In the genomic region with DNA sequence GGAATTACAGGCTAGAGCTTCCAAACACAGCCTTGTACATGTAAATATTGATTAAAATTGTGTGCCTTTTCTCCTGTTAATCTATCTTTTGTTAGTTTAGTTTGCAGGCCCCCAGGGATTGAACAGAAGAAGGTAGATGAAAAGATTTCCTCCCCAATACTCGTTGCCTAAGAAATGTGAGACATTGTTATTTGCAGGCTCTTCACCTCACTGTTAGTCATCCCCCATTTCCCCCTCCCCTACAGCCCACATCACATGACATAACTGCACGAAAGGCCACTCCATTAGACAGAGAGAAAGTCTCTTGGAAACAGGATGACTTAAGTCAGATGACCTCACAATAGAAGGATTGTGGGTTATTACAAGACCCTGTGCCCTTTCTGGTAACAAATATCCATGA, we compare ENCODE assay signal across 8 cellular contexts. TPM values are rescaled to one million over a fixed set of nuclear protein-coding genes. Genes with fewer than 3 reads are reported as not detected.
DNase-seq lines count a peak whose midpoint lies in the region; FAIRE-seq and TF ChIP-seq lines count a peak whose summit lies in the region.

No MANE protein-coding gene starts in this region.

- no peaks in the 10 kb centered on the region for H3K79me1 ChIP-seq in mesendoderm (ENCODE audit: low read length)

- no peak for FAIRE-seq in bronchial epithelial cell (lab: Jason Lieb, UNC)

- H3K18ac ChIP-seq in mesendoderm (ENCODE audit: low read length): no peak overlapping the region

- no peak overlapping the region for H2BK5ac ChIP-seq in mesendoderm (ENCODE audit: low read length)

- H3K23ac ChIP-seq in mesendoderm (ENCODE audit: low read length): no peak overlapping the region

- H4K8ac ChIP-seq in mesendoderm (ENCODE audit: low read depth, low read length): no peak overlapping the region

- no peak overlapping the region for H3K4me3 Mint-ChIP-seq in activated CD4-positive, alpha-beta memory T cell treated with anti-CD3 and anti-CD28 coated beads, Interleukin-2, amount 10 ng/mL, durations not matched to agents 7 days and 5 days

- no peaks in the 10 kb centered on the region for H3K4me1 Mint-ChIP-seq in activated CD4-positive, alpha-beta memory T cell treated with anti-CD3 and anti-CD28 coated beads, Interleukin-2, amount 10 ng/mL, durations not matched to agents 7 days and 5 days

- H3K4me2 ChIP-seq in mesendoderm (ENCODE audit: low read length): no peak overlapping the region

- H3K27me3 Mint-ChIP-seq in activated CD4-positive, alpha-beta memory T cell treated with anti-CD3 and anti-CD28 coated beads, Interleukin-2, amount 10 ng/mL, durations not matched to agents 7 days and 5 days: no peaks in the 10 kb centered on the region

- no peak overlapping the region for H2BK15ac ChIP-seq in mesendoderm (replicated peaks; ENCODE audit: low read depth)

- H3K9ac ChIP-seq in mesendoderm (ENCODE audit: low read length): no peak overlapping the region

- H3K56ac ChIP-seq in mesendoderm (ENCODE audit: low read length): no peak overlapping the region

- no peaks in the 10 kb centered on the region for H3K4me1 ChIP-seq in mesendoderm (ENCODE audit: control insufficient read depth, low read depth, low read length)
- H3K4me1 ChIP-seq in Peyer's patch: no peaks in the 10 kb centered on the region

- TF ChIP-seq POLR2A in Peyer's patch (IDR thresholded peaks at IDR 0.05): no peak

- H3K27ac ChIP-seq in mesendoderm (ENCODE audit: low read depth, low read length) (no peak overlapping the region), Peyer's patch (no peak overlapping the region)

- TF ChIP-seq CTCF in bronchial epithelial cell (IDR thresholded peaks at IDR 0.05; ENCODE audit: insufficient read depth, low read length, severe bottlenecking) (no peak), Peyer's patch (IDR thresholded peaks at IDR 0.05) (no peak)

- H3K36me3 Mint-ChIP-seq in activated CD4-positive, alpha-beta memory T cell treated with anti-CD3 and anti-CD28 coated beads, Interleukin-2, amount 10 ng/mL, durations not matched to agents 7 days and 5 days (ENCODE audit: low read depth): no peaks in the 10 kb centered on the region

- H3K9me3 Mint-ChIP-seq in activated CD4-positive, alpha-beta memory T cell treated with anti-CD3 and anti-CD28 coated beads, Interleukin-2, amount 10 ng/mL, durations not matched to agents 7 days and 5 days: no peaks in the 10 kb centered on the region

- H2AK5ac ChIP-seq in mesendoderm (ENCODE audit: low read length): no peak overlapping the region

- H3K4ac ChIP-seq in mesendoderm (ENCODE audit: low read depth, low read length): no peak overlapping the region

- H3K79me2 ChIP-seq in mesendoderm (ENCODE audit: control insufficient read depth, insufficient read depth, low read length): no peaks in the 10 kb centered on the region

- H4K5ac ChIP-seq in mesendoderm (ENCODE audit: low read length): no peak overlapping the region

- CTCF ChIA-PET in activated CD4-positive, alpha-beta memory T cell treated with anti-CD3 and anti-CD28 coated beads, Interleukin-2, amount 10 ng/mL, durations not matched to agents 7 days and 5 days (lab: Charles Lee): no interaction called here

- H3K27me3 ChIP-seq in bronchial epithelial cell (ENCODE audit: control insufficient read depth, insufficient read depth, low read length): no peaks in the 10 kb centered on the region
- no peaks in the 10 kb centered on the region for H3K27me3 ChIP-seq in mesendoderm (ENCODE audit: insufficient read depth, low read length, poor library complexity)
- H3K27me3 ChIP-seq in Peyer's patch: no peaks in the 10 kb centered on the region

- DNase-seq in COLO668 (lab: John Stamatoyannopoulos, UW; ENCODE audit: unreplicated experiment) (peak; percentile 14), NCI-H2107 (lab: John Stamatoyannopoulos, UW) (peak; percentile 54), bronchial epithelial cell (ENCODE audit: low read depth) (peak; percentile 93), mesendoderm (peak; percentile 64), Peyer's patch (no peak), RPMI8226 (no peak), NK-92 (lab: John Stamatoyannopoulos, UW; ENCODE audit: unreplicated experiment) (no peak)
- no peak for DNase-seq in activated CD4-positive, alpha-beta memory T cell treated with anti-CD3 and anti-CD28 coated beads, Interleukin-2, amount 10 ng/mL, durations not matched to agents 7 days and 5 days

- WGBS in mesendoderm (ENCODE audit: extremely low coverage, insufficient coverage, low lambda C conversion rate): no CpG with 5 or more reads among the region's 2 CpGs

- no peak overlapping the region for H3K4me3 ChIP-seq in bronchial epithelial cell (ENCODE audit: low read depth, low read length)
- no peak overlapping the region for H3K4me3 ChIP-seq in mesendoderm (ENCODE audit: low read length)
- no peak overlapping the region for H3K4me3 ChIP-seq in Peyer's patch

- POLR2A ChIA-PET in activated CD4-positive, alpha-beta memory T cell treated with anti-CD3 and anti-CD28 coated beads, Interleukin-2, amount 10 ng/mL, durations not matched to agents 7 days and 5 days (lab: Charles Lee): no interaction called here

- H3K9me3 ChIP-seq in Peyer's patch: no peaks in the 10 kb centered on the region

- H3K36me3 ChIP-seq in bronchial epithelial cell (ENCODE audit: control insufficient read depth, insufficient read depth, low read length): no peaks in the 10 kb centered on the region
- no peaks in the 10 kb centered on the region for H3K36me3 ChIP-seq in mesendoderm (ENCODE audit: control insufficient read depth, insufficient read depth, low read length)
- H3K36me3 ChIP-seq in Peyer's patch: no peaks in the 10 kb centered on the region

- H3K27ac Mint-ChIP-seq in activated CD4-positive, alpha-beta memory T cell treated with anti-CD3 and anti-CD28 coated beads, Interleukin-2, amount 10 ng/mL, durations not matched to agents 7 days and 5 days: no peak overlapping the region

- no peak overlapping the region for H2BK120ac ChIP-seq in mesendoderm (ENCODE audit: low read depth, low read length)

RNA-seq across cellular contexts. Expression of a gene that starts 13.3 kb away (rescaled TPM):
- total RNA-seq in bronchial epithelial cell (3.2 and 3.4 TPM in 2 replicates), Peyer's patch (10 to 100 TPM; 19.6 to 40.4 (median 29.9) TPM)
- polyA plus RNA-seq in mesendoderm (2013, experiment 1 of 2): 14.1 TPM
- polyA plus RNA-seq in mesendoderm (2013, experiment 2 of 2): 14.4 TPM
- total RNA-seq in activated CD4-positive, alpha-beta memory T cell treated with anti-CD3 and anti-CD28 coated beads, Interleukin-2, amount 10 ng/mL, durations not matched to agents 7 days and 5 days: under 1 TPM in 1 of 2 experiments, not detected in 1; 0.08 TPM

Comparison
In these comparisons a context has a peak if more than half of its experiments do, and no peak if none do; other contexts are left out.
1. DNase-seq: peak in COLO668 (single experiment), NCI-H2107 (single experiment), bronchial epithelial cell (single experiment) and mesendoderm (single experiment); none in Peyer's patch (0 of 3), activated CD4-positive, alpha-beta memory T cell treated with anti-CD3 and anti-CD28 coated beads, Interleukin-2, amount 10 ng/mL, durations not matched to agents 7 days and 5 days (single experiment), RPMI8226 (single experiment) and NK-92 (single experiment).